In genomic region chr11:114291847-114292680, GRCh38 we compare ENCODE assay signal across 12 cellular contexts. TPM values are rescaled to one million over a fixed set of nuclear protein-coding genes. Genes with fewer than 3 reads are reported as not detected.
DNase-seq lines count a peak whose midpoint lies in the region; ATAC-seq, FAIRE-seq and TF ChIP-seq lines count a peak whose summit lies in the region.
"Had no signal": no experiment of that assay in that cellular context is flagged by ENCODE, and none has a peak within 500 bp of the region (broad histone marks: within the 10 kb centered on the region; RNA-seq: fewer than 3 reads in every experiment).

No MANE protein-coding gene starts in this region.

- peak overlapping the region in 7 of 10 donors; percentile 9 to 39 (median 32) for H3K4me3 ChIP-seq in heart right ventricle
- no peak overlapping the region for H3K4me3 ChIP-seq in bronchial epithelial cell (ENCODE audit: low read depth, low read length)
- H3K4me3 ChIP-seq in mesodermal cell (ENCODE audit: extremely low read depth, insufficient read depth, low read length, poor library complexity, severe bottlenecking): no peak overlapping the region
- H3K4me3 ChIP-seq in upper lobe of right lung: peak overlapping the region; percentile 36

- DNase-seq in heart right ventricle: no peak
- no peak for DNase-seq in Right ventricle myocardium inferior (ENCODE audit: missing footprints)
- peak; percentile 57 for DNase-seq in bronchial epithelial cell (ENCODE audit: low read depth)
- DNase-seq in upper lobe of right lung: no peak
- DNase-seq in cerebellar cortex (ENCODE audit: low spot score): no peak
- DNase-seq in T-helper 9 cell: no peak
- no peak for DNase-seq in SK-N-DZ (ENCODE audit: low spot score)
- DNase-seq: C1 segment of cervical spinal cord, glutamatergic neuron, NCI-H510A had no signal

- H3K4me1 ChIP-seq in heart right ventricle (peaks cover 2 to 70% (median 40%) of the 10 kb centered on the region in 9 donors), mesodermal cell (ENCODE audit: control insufficient read depth, insufficient read depth, low read length, poor library complexity, severe bottlenecking) (peaks cover 51% of the 10 kb centered on the region), upper lobe of right lung (peaks cover 35% of the 10 kb centered on the region)

- no peaks in the 10 kb centered on the region for H3K9me3 ChIP-seq in heart right ventricle
- no peaks in the 10 kb centered on the region for H3K9me3 ChIP-seq in mesodermal cell (ENCODE audit: control insufficient read depth, low read length)
- no peaks in the 10 kb centered on the region for H3K9me3 ChIP-seq in upper lobe of right lung

- 26 to 33% methylated on average over 4 of the region's 4 CpGs for WGBS in heart right ventricle, 2 donors
- WGBS in mesodermal cell (ENCODE audit: insufficient coverage in 2 of 2), 2 experiments: 62 to 100% methylated on average over 1 to 4 of the region's 4 CpGs

- no peak for FAIRE-seq in bronchial epithelial cell (lab: Jason Lieb, UNC)

- H3K27ac ChIP-seq in heart right ventricle (peak overlapping the region; percentile 17 to 98 (median 60)), mesodermal cell (ENCODE audit: low read depth, low read length, severe bottlenecking) (peak overlapping the region; percentile 86), upper lobe of right lung (peak overlapping the region; percentile 66)

- H3K27me3 ChIP-seq in heart right ventricle (no peaks in the 10 kb centered on the region), bronchial epithelial cell (ENCODE audit: control insufficient read depth, insufficient read depth, low read length) (no peaks in the 10 kb centered on the region), upper lobe of right lung (no peaks in the 10 kb centered on the region)

- intact Hi-C loops in heart right ventricle (cut with DNase I): loop anchor here in 1 of 10 donors (10.0 kb wide), 1 partner anchor 113 kb away; the partner anchor contains the start of genes C11orf71 and RBM7
- intact Hi-C loops in Right ventricle myocardium inferior (cut with DNase I): no loop called here
- intact Hi-C loops in upper lobe of right lung (cut with DNase I): no loop called here

- ATAC-seq in heart right ventricle (no peak), Right ventricle myocardium inferior (no peak), upper lobe of right lung (no peak)

- H3K36me3 ChIP-seq in heart right ventricle: no peaks in the 10 kb centered on the region
- no peaks in the 10 kb centered on the region for H3K36me3 ChIP-seq in bronchial epithelial cell (ENCODE audit: control insufficient read depth, insufficient read depth, low read length)
- no peaks in the 10 kb centered on the region for H3K36me3 ChIP-seq in mesodermal cell (ENCODE audit: control insufficient read depth, insufficient read depth, low read length)
- H3K36me3 ChIP-seq in upper lobe of right lung: no peaks in the 10 kb centered on the region

- TF ChIP-seq CTCF in heart right ventricle (IDR thresholded peaks at IDR 0.05) (no peak), bronchial epithelial cell (IDR thresholded peaks at IDR 0.05; ENCODE audit: insufficient read depth, low read length, severe bottlenecking) (no peak), upper lobe of right lung (IDR thresholded peaks at IDR 0.05) (no peak)

RNA-seq across cellular contexts. Expression of gene NNMT, which starts 4.1 kb away (rescaled TPM):
- 100 to 1,000 TPM in 1 of 10 donors, 10 to 100 TPM in 8, 1 to 10 TPM in 1; 6.9 to 111 (median 19.8) TPM for total RNA-seq in heart right ventricle
- polyA plus RNA-seq in heart right ventricle: 100 to 1,000 TPM in 1 of 2 donors, 10 to 100 TPM in 1; 83.2 to 114 TPM
- total RNA-seq in Right ventricle myocardium inferior: 44.0 TPM
- total RNA-seq in bronchial epithelial cell: 0.38 and 11.6 TPM in 2 replicates
- polyA plus RNA-seq in mesodermal cell (2013, experiment 1 of 2): 56.1 TPM
- polyA plus RNA-seq in mesodermal cell (2013, experiment 2 of 2): 67.5 TPM
- 349 TPM for total RNA-seq in upper lobe of right lung
- polyA plus RNA-seq in SK-N-DZ (2014; cell fraction: cytosol; rRNA removed): not detected in 2 replicates
- not detected in 2 replicates for polyA plus RNA-seq in SK-N-DZ (2014; cell fraction: nucleus; rRNA removed)
- total RNA-seq: temporal lobe had no signal

Comparison
In these comparisons a context has a peak if more than half of its experiments do, and no peak if none do; other contexts are left out.
1. H3K4me3 ChIP-seq: peak in heart right ventricle (7 of 10) and upper lobe of right lung (single experiment); none in bronchial epithelial cell (single experiment) and mesodermal cell (single experiment).
2. Peak in every context shown above with its lines, with median percentiles within 50 percentile points of each other: H3K27ac ChIP-seq.